ENCODE assay signal across 7 cellular contexts in genomic region chr19:2611483-2612464, GRCh38.
DNase-seq lines count a peak whose midpoint lies in the region; ATAC-seq and TF ChIP-seq lines count a peak whose summit lies in the region.

No MANE protein-coding gene starts in this region.

- peak overlapping the region; percentile 83 for H3K4me3 Mint-ChIP-seq in T-helper 17 cell
- H3K4me3 Mint-ChIP-seq in stimulated activated naive B cell treated with anti-CD40 and anti-IgM and Interleukin-4, amounts not matched to agents 10 μg/mL and 1 μg/mL and 100 μg/mL, for 72 hours, result peak overlapping the region; percentile 85 to 87

- intact Hi-C loops in cardiac septum (cut with DNase I), result loop anchor here (1.0 to 10.0 kb wide), 3 partner anchors 33 to 337 kb away; no protein-coding TSS in a partner anchor

- DNase-seq in GM13976 (ENCODE audit: low spot score), result no peak
- DNase-seq in T-helper 17 cell, result no peak
- DNase-seq in cardiac septum (ENCODE audit: low spot score), result peak; percentile 63
- no peak for DNase-seq in stimulated activated naive B cell treated with anti-CD40 and anti-IgM and Interleukin-4, amounts not matched to agents 10 μg/mL and 1 μg/mL and 100 μg/mL, for 72 hours
- no peak for DNase-seq in inferior parietal cortex (ENCODE audit: extremely low spot score)
- no peak for DNase-seq in activated gamma-delta T cell (lab: John Stamatoyannopoulos, UW)
- no peak for DNase-seq in NCI-H226

- in situ Hi-C loops in GM13976 (cut with MboI; ENCODE audit: low sequenced_read_pairs, unreplicated experiment), result loop anchor here (5.0 to 25.0 kb wide), 3 partner anchors 139 to 449 kb away; partner anchors contain the start of genes AP3D1 and DOT1L

- peaks cover 5% of the 10 kb centered on the region for H3K27me3 Mint-ChIP-seq in T-helper 17 cell
- H3K27me3 Mint-ChIP-seq in stimulated activated naive B cell treated with anti-CD40 and anti-IgM and Interleukin-4, amounts not matched to agents 10 μg/mL and 1 μg/mL and 100 μg/mL, for 72 hours, result no peaks in the 10 kb centered on the region

- H3K4me1 Mint-ChIP-seq in T-helper 17 cell, result peaks cover 18% of the 10 kb centered on the region
- H3K4me1 Mint-ChIP-seq in stimulated activated naive B cell treated with anti-CD40 and anti-IgM and Interleukin-4, amounts not matched to agents 10 μg/mL and 1 μg/mL and 100 μg/mL, for 72 hours, result peaks cover 51 to 83% of the 10 kb centered on the region in 2 donors

- H3K36me3 Mint-ChIP-seq in T-helper 17 cell (ENCODE audit: low read depth), result no peaks in the 10 kb centered on the region
- H3K36me3 Mint-ChIP-seq in stimulated activated naive B cell treated with anti-CD40 and anti-IgM and Interleukin-4, amounts not matched to agents 10 μg/mL and 1 μg/mL and 100 μg/mL, for 72 hours, result peaks cover 6 to 13% of the 10 kb centered on the region in 2 donors

- peak; percentile 16 for TF ChIP-seq CTCF in GM13976 (IDR thresholded peaks at IDR 0.05; ENCODE audit: borderline replicate concordance, control extremely low read depth, extremely low read depth, insufficient read depth, missing control alignments)

- no peaks in the 10 kb centered on the region for H3K9me3 ChIP-seq in T-helper 17 cell (ENCODE audit: control insufficient read depth, low read length, poor library complexity, severe bottlenecking)

- H3K9me3 Mint-ChIP-seq in stimulated activated naive B cell treated with anti-CD40 and anti-IgM and Interleukin-4, amounts not matched to agents 10 μg/mL and 1 μg/mL and 100 μg/mL, for 72 hours, result no peaks in the 10 kb centered on the region

- peak overlapping the region; percentile 80 for H3K27ac Mint-ChIP-seq in T-helper 17 cell
- peak overlapping the region; percentile 96 for H3K27ac Mint-ChIP-seq in stimulated activated naive B cell treated with anti-CD40 and anti-IgM and Interleukin-4, amounts not matched to agents 10 μg/mL and 1 μg/mL and 100 μg/mL, for 72 hours

- ATAC-seq in T-helper 17 cell, result no peak
- ATAC-seq in stimulated activated naive B cell treated with anti-CD40 and anti-IgM and Interleukin-4, amounts not matched to agents 10 μg/mL and 1 μg/mL and 100 μg/mL, for 72 hours (replicated peaks), result no peak
